10 cellular contexts compared by ENCODE assay signal in genomic region chr2:206457188-206457634, GRCh38. TPM values are rescaled to one million over a fixed set of nuclear protein-coding genes. Genes with fewer than 3 reads are reported as not detected.
DNase-seq lines count a peak whose midpoint lies in the region; ATAC-seq, FAIRE-seq and TF ChIP-seq lines count a peak whose summit lies in the region.
"Had no signal": no experiment of that assay in that cellular context is flagged by ENCODE, and none has a peak within 500 bp of the region (broad histone marks: within the 10 kb centered on the region; RNA-seq: fewer than 3 reads in every experiment).

No MANE protein-coding gene starts in this region.

- intact Hi-C loops in right cardiac atrium (cut with DNase I) (no loop called here), colonic mucosa (cut with DNase I) (no loop called here)

- DNase-seq in GM18507 (ENCODE audit: extremely low spot score, insufficient read length, low read depth) (no peak), astrocyte of the cerebellum (ENCODE audit: low read depth) (peak; percentile 65), Kasumi-1 (lab: John Stamatoyannopoulos, UW) (no peak), right cardiac atrium (no peak), colonic mucosa (no peak)
- DNase-seq in activated CD4-positive, CD25-positive, alpha-beta regulatory T cell treated with anti-CD3 and anti-CD28 coated beads, Interleukin-2, amount 50 U/mL, for 72 hours = no peak
- DNase-seq: activated CD8-positive, alpha-beta memory T cell treated with anti-CD3 and anti-CD28 coated beads, Interleukin-2, amount 50 U/mL, for 4 hours; dermis blood vessel endothelial cell had no signal

- ATAC-seq in GM21528 (IDR thresholded peaks at IDR 0.05; ENCODE audit: low FRiP score, unreplicated experiment) = peak; percentile 94
- peak; percentile 91 for ATAC-seq in HG03354 (IDR thresholded peaks at IDR 0.05; ENCODE audit: poor library complexity, severe bottlenecking, unreplicated experiment)
- no peak for ATAC-seq in right cardiac atrium

- H3K4me3 ChIP-seq in astrocyte of the cerebellum (ENCODE audit: low read depth, low read length) = no peak overlapping the region
- H3K4me3 ChIP-seq in right cardiac atrium (ENCODE audit: low read length) = no peak overlapping the region
- H3K4me3 ChIP-seq in colonic mucosa = no peak overlapping the region

- H3K36me3 ChIP-seq in colonic mucosa = no peaks in the 10 kb centered on the region

- peak; percentile 90 for FAIRE-seq in GM18507 (lab: Jason Lieb, UNC)

- TF ChIP-seq CTCF in astrocyte of the cerebellum (IDR thresholded peaks at IDR 0.05; ENCODE audit: low read depth, low read length, missing control alignments) (no peak), colonic mucosa (IDR thresholded peaks at IDR 0.05) (no peak)

- H3K4me1 ChIP-seq in right cardiac atrium (ENCODE audit: control insufficient read depth, insufficient read depth, low read length) (peaks cover 5% of the 10 kb centered on the region), colonic mucosa (no peaks in the 10 kb centered on the region)

- H3K9me3 ChIP-seq in right cardiac atrium (ENCODE audit: control insufficient read depth, low read length) = no peaks in the 10 kb centered on the region
- no peaks in the 10 kb centered on the region for H3K9me3 ChIP-seq in colonic mucosa

- no peak overlapping the region for H3K9ac ChIP-seq in colonic mucosa (ENCODE audit: low read depth in 2 of 2, low read length in 2 of 2)

- H3K27ac ChIP-seq in right cardiac atrium (ENCODE audit: low read length) (no peak overlapping the region), colonic mucosa (no peak overlapping the region)

- H3K27me3 ChIP-seq in right cardiac atrium (ENCODE audit: control insufficient read depth, insufficient read depth) (no peaks in the 10 kb centered on the region), colonic mucosa (no peaks in the 10 kb centered on the region)

- in situ Hi-C loops in astrocyte of the cerebellum (cut with HindIII; ENCODE audit: low sequenced_read_pairs) = no loop called here

- 45% methylated on average over 2 of the region's 2 CpGs for WGBS in right cardiac atrium

RNA-seq across cellular contexts. Expression of gene ADAM23, which starts 13.9 kb away (rescaled TPM):
- 10 to 100 TPM; 34.9 to 56.0 (median 42.2) TPM for total RNA-seq in right cardiac atrium
- polyA plus RNA-seq in right cardiac atrium = 17.0 TPM
- total RNA-seq in colonic mucosa = under 1 TPM; 0.52 to 0.93 TPM

Comparison
In these comparisons a context has a peak if more than half of its experiments do, and no peak if none do; other contexts are left out.
1. ATAC-seq: peak in GM21528 (single experiment) and HG03354 (single experiment); none in right cardiac atrium (0 of 2).
2. RNA of gene ADAM23, which starts 13.9 kb away (total RNA-seq): 34.9 to 56.0 TPM in right cardiac atrium; 0.52 to 0.93 TPM in colonic mucosa; every median in the first group is over 10 times any median in the second.